In genomic region chr19:5567971-5568407, GRCh38 we compare ENCODE assay signal across 18 cellular contexts. TPM values are rescaled to one million over a fixed set of nuclear protein-coding genes. Genes with fewer than 3 reads are reported as not detected.
A peak's percentile ranks its signal among the peaks of the same experiment; 100 is the strongest.
DNase-seq lines count a peak whose midpoint lies in the region; ATAC-seq and TF ChIP-seq lines count a peak whose summit lies in the region.
"Had no signal": no experiment of that assay in that cellular context is flagged by ENCODE, and none has a peak within 500 bp of the region (broad histone marks: within the 10 kb centered on the region; RNA-seq: fewer than 3 reads in every experiment).

No MANE protein-coding gene starts in this region.

- H3K36me3 Mint-ChIP-seq in T-helper 17 cell (ENCODE audit: low read depth): peaks cover 2% of the 10 kb centered on the region

- TF ChIP-seq POLR2A in HCT116 (IDR thresholded peaks at IDR 0.05; ENCODE audit: borderline replicate concordance, extremely low read depth, insufficient read depth, insufficient read length): no peak

- H3K4me3 Mint-ChIP-seq in T-helper 17 cell: no peak overlapping the region
- H3K4me3 Mint-ChIP-seq: dendritic cell treated with granulocyte-macrophage colony-stimulating factor and Interleukin-4, amounts not matched to agents 40 ng/mL and 50 ng/mL, for 4 days had no signal

- CTCF ChIA-PET in HCT116 (lab: Charles Lee): no interaction called here

- no peak overlapping the region for H2AFZ ChIP-seq in HCT116 (ENCODE audit: low read depth, low read length, poor library complexity, severe bottlenecking)

- no peaks in the 10 kb centered on the region for H3K79me2 ChIP-seq in HCT116 (ENCODE audit: insufficient read depth, low read length)

- H3K4me3 ChIP-seq in HCT116 (replicated peaks in 1 of 2; ENCODE audit: low read depth in 1 of 2, low read length in 2 of 2) (peak overlapping the region; percentile 19 to 50), iPS-15b (ENCODE audit: low read depth, low read length) (peak overlapping the region; percentile 41), skin epidermis (peak overlapping the region; percentile 25 to 67 (median 52))
- H3K4me3 ChIP-seq: adrenal gland; BLaER1 treated with 17β-estradiol and CSF1 and Interleukin-3, amounts not matched to agents 10 nM and 100 nM; thoracic aorta had no signal

- H3K4me2 ChIP-seq in HCT116 (ENCODE audit: low read length): peak overlapping the region; percentile 67
- H3K4me2 ChIP-seq: BLaER1 treated with 17β-estradiol and CSF1 and Interleukin-3, amounts not matched to agents 10 nM and 100 nM had no signal

- no peaks in the 10 kb centered on the region for H3K9me2 ChIP-seq in HCT116 (ENCODE audit: insufficient read depth)

- H3K27me3 Mint-ChIP-seq in T-helper 17 cell: no peaks in the 10 kb centered on the region

- H3K27ac Mint-ChIP-seq in T-helper 17 cell: no peak overlapping the region
- H3K27ac Mint-ChIP-seq: dendritic cell treated with granulocyte-macrophage colony-stimulating factor and Interleukin-4, amounts not matched to agents 40 ng/mL and 50 ng/mL, for 4 days had no signal

- no peaks in the 10 kb centered on the region for H4K20me1 ChIP-seq in HCT116 (ENCODE audit: insufficient read depth)
- H4K20me1 ChIP-seq: BLaER1 treated with 17β-estradiol and CSF1 and Interleukin-3, amounts not matched to agents 10 nM and 100 nM had no signal

- intact Hi-C loops in HCT116 (cut with micrococcal nuclease): no loop called here

- in situ Hi-C loops in SK-MEL-5 (cut with HindIII; ENCODE audit: low pct_unique_long_range_greater_than_20kb, low sequenced_read_pairs): no loop called here

- peaks cover 10% of the 10 kb centered on the region; the same call in 1 of the 2 replicates for H3K27me3 ChIP-seq in HCT116 (ENCODE audit: insufficient read depth, low read length)
- peaks cover 17% of the 10 kb centered on the region for H3K27me3 ChIP-seq in iPS-15b (ENCODE audit: control insufficient read depth, insufficient read depth, low read length)
- H3K27me3 ChIP-seq: BLaER1 treated with 17β-estradiol and CSF1 and Interleukin-3, amounts not matched to agents 10 nM and 100 nM had no signal

- H3K9ac ChIP-seq in HCT116 (ENCODE audit: low read length) (no peak overlapping the region), iPS-15b (ENCODE audit: low read depth, low read length) (no peak overlapping the region)
- H3K9ac ChIP-seq: BLaER1 treated with 17β-estradiol and CSF1 and Interleukin-3, amounts not matched to agents 10 nM and 100 nM had no signal

- DNase-seq in HCT116 (ENCODE audit: low read depth, low spot score) (no peak), SK-MEL-5 (ENCODE audit: low read depth, low spot score) (peak; percentile 13), T-helper 17 cell (no peak), GDM1 (lab: John Stamatoyannopoulos, UW) (no peak)
- DNase-seq in activated CD4-positive, CD25-positive, alpha-beta regulatory T cell treated with anti-CD3 and anti-CD28 coated beads, Interleukin-2, amount 50 U/mL, for 72 hours: no peak
- DNase-seq: activated CD4-positive, alpha-beta T cell treated with anti-CD3 and anti-CD28 coated beads for 1 hour; adrenal gland; KBM-7; NCI-H1417 treated with DMSO at 0.1 percent for 48 hours; pancreas; stimulated activated CD4-positive, alpha-beta T cell treated with anti-CD3 and anti-CD28 coated beads, Interleukin-15, amount 100 ng/mL, for 24 hours had no signal

- peaks cover 17 to 23% of the 10 kb centered on the region in 2 experiments for H3K4me1 ChIP-seq in HCT116 (ENCODE audit: control insufficient read depth in 1 of 2, insufficient read depth in 2 of 2, low read length in 2 of 2)
- no peaks in the 10 kb centered on the region for H3K4me1 ChIP-seq in iPS-15b (ENCODE audit: control insufficient read depth, insufficient read depth, low read length)
- H3K4me1 ChIP-seq: adrenal gland, pancreas had no signal

- RAD21 ChIA-PET in HCT116 (lab: Charles Lee; ENCODE audit: low non-redundant PET in 1 of 2, low total read pairs in 2 of 2, uncharacterized antibody in 2 of 2, unreplicated experiment in 2 of 2): no interaction called here

- peaks cover 4% of the 10 kb centered on the region for H3K4me1 Mint-ChIP-seq in T-helper 17 cell

- POLR2A ChIA-PET in HCT116 (lab: Charles Lee): no interaction called here

- no peak for TF ChIP-seq CTCF in HCT116 (IDR thresholded peaks at IDR 0.05 in 2 of 3, conservative IDR thresholded peaks at IDR 0.05 in 1 of 3; ENCODE audit: borderline replicate concordance in 1 of 3, insufficient read depth in 1 of 3, low read depth in 2 of 3, low read length in 2 of 3)

- ATAC-seq in HCT116 (peak; percentile 82), T-helper 17 cell (no peak), GM18867 (IDR thresholded peaks at IDR 0.05; ENCODE audit: unreplicated experiment) (no peak)

- no peaks in the 10 kb centered on the region for H3K36me3 ChIP-seq in HCT116 (ENCODE audit: control insufficient read depth in 1 of 2, insufficient read depth in 2 of 2, low read length in 2 of 2)
- H3K36me3 ChIP-seq in iPS-15b (ENCODE audit: control insufficient read depth, insufficient read depth, low read length): no peaks in the 10 kb centered on the region
- H3K36me3 ChIP-seq: adrenal gland; BLaER1 treated with 17β-estradiol and CSF1 and Interleukin-3, amounts not matched to agents 10 nM and 100 nM; pancreas; thoracic aorta had no signal

- no TSS peak for BruUV-seq in HCT116 (replicated peaks; lab: Mats Ljungman, UMichigan)

- H3K27ac ChIP-seq in HCT116 (ENCODE audit: low read depth, low read length): no peak overlapping the region; the same call in 1 of the 2 replicates
- peak overlapping the region in 18 of 21 experiments; percentile 64 to 95 (median 86) for H3K27ac ChIP-seq in skin epidermis
- H3K27ac ChIP-seq: adrenal gland; BLaER1 treated with 17β-estradiol and CSF1 and Interleukin-3, amounts not matched to agents 10 nM and 100 nM; pancreas; thoracic aorta had no signal

- no peak for TF ChIP-seq RAD21 in HCT116 (IDR thresholded peaks at IDR 0.05; ENCODE audit: low read depth)

- H3K9me3 ChIP-seq in HCT116 (ENCODE audit: control insufficient read depth in 1 of 2, insufficient read depth in 1 of 2, low read depth in 1 of 2, low read length in 2 of 2) (no peaks in the 10 kb centered on the region), iPS-15b (ENCODE audit: control insufficient read depth, insufficient read depth, low read length) (no peaks in the 10 kb centered on the region), T-helper 17 cell (ENCODE audit: control insufficient read depth, low read length, poor library complexity, severe bottlenecking) (no peaks in the 10 kb centered on the region)
- H3K9me3 ChIP-seq: adrenal gland; BLaER1 treated with 17β-estradiol and CSF1 and Interleukin-3, amounts not matched to agents 10 nM and 100 nM; pancreas; thoracic aorta had no signal

TF ChIP-seq in HCT116, 20 proteins besides CTCF, POLR2A, EP300 and RAD21 (continues in another document):
- TF ChIP-seq SRF (IDR thresholded peaks at IDR 0.05; ENCODE audit: low read depth): no peak
- TF ChIP-seq TCF7L2 (IDR thresholded peaks at IDR 0.05; ENCODE audit: borderline replicate concordance, extremely low read depth, insufficient read depth, insufficient read length): no peak
- TF ChIP-seq ZBTB33 (IDR thresholded peaks at IDR 0.05; ENCODE audit: extremely low read depth, insufficient replicate concordance, low read length): no peak
- TF ChIP-seq ZNF274 (IDR thresholded peaks at IDR 0.05; ENCODE audit: low read depth, low read length): no peak
- TF ChIP-seq JUND (IDR thresholded peaks at IDR 0.05): no peak
- TF ChIP-seq YY1 (IDR thresholded peaks at IDR 0.05; ENCODE audit: extremely low read depth, insufficient replicate concordance, low read depth, low read length): no peak
- TF ChIP-seq SIN3A (IDR thresholded peaks at IDR 0.05; ENCODE audit: low read depth): no peak
- no peak for TF ChIP-seq ZFX (IDR thresholded peaks at IDR 0.05)
- TF ChIP-seq CBX3 (IDR thresholded peaks at IDR 0.05; ENCODE audit: low read depth): no peak
- TF ChIP-seq ELF1 (IDR thresholded peaks at IDR 0.05; ENCODE audit: borderline replicate concordance, low read depth): no peak

RNA-seq across cellular contexts. Expression of gene TINCR, which starts 0.2 kb away (rescaled TPM):
- total RNA-seq in HCT116 (2021; ENCODE audit: unreplicated experiment) (6.1 TPM), T-helper 17 cell (1 to 10 TPM; 2.0 to 2.8 TPM)
- 4.1 and 5.8 TPM in 2 replicates for polyA plus RNA-seq in HCT116 (2012)
- total RNA-seq in SK-MEL-5 (2014; rRNA removed; shearing (Covaris generic)): 4.9 TPM in 2 replicates
- 5.2 and 7.2 TPM in 2 replicates for polyA plus RNA-seq in SK-MEL-5 (2015; cell fraction: cytosol; rRNA removed)
- 0.79 and 3.3 TPM in 2 replicates for polyA plus RNA-seq in SK-MEL-5 (2015; cell fraction: nucleus; rRNA removed)
- total RNA-seq: NCI-H460 had no signal

RNA-seq across cellular contexts. Expression of gene SAFB2, which starts 54.6 kb away (rescaled TPM):
- 86.9 TPM for total RNA-seq in HCT116 (2021; ENCODE audit: unreplicated experiment)
- polyA plus RNA-seq in HCT116 (2012): 52.8 and 74.1 TPM in 2 replicates
- total RNA-seq in SK-MEL-5 (2014; rRNA removed; shearing (Covaris generic)): 10.9 and 18.9 TPM in 2 replicates
- 19.5 and 22.5 TPM in 2 replicates for polyA plus RNA-seq in SK-MEL-5 (2015; cell fraction: cytosol; rRNA removed)
- polyA plus RNA-seq in SK-MEL-5 (2015; cell fraction: nucleus; rRNA removed): 73.0 and 111 TPM in 2 replicates
- total RNA-seq in T-helper 17 cell: 100 to 1,000 TPM; 241 to 255 TPM

RNA-seq across cellular contexts. Expression of gene SAFB, which starts 54.9 kb away (rescaled TPM):
- 143 TPM for total RNA-seq in HCT116 (2021; ENCODE audit: unreplicated experiment)
- polyA plus RNA-seq in HCT116 (2012): 64.7 and 80.0 TPM in 2 replicates
- 16.7 and 27.5 TPM in 2 replicates for total RNA-seq in SK-MEL-5 (2014; rRNA removed; shearing (Covaris generic))
- 58.3 and 81.4 TPM in 2 replicates for polyA plus RNA-seq in SK-MEL-5 (2015; cell fraction: cytosol; rRNA removed)
- polyA plus RNA-seq in SK-MEL-5 (2015; cell fraction: nucleus; rRNA removed): 119 and 153 TPM in 2 replicates
- 100 to 1,000 TPM; 173 to 183 TPM for total RNA-seq in T-helper 17 cell
